ENCODE assay signal across 26 cellular contexts in genomic region chr7:98488167-98488566, GRCh38.
"Had no signal": no experiment of that assay in that cellular context is flagged by ENCODE, and none has a peak within 500 bp of the region (broad histone marks: within the 10 kb centered on the region; RNA-seq: fewer than 3 reads in every experiment).

No MANE protein-coding gene starts in this region.

- ATAC-seq: esophagus mucosa; gastrocnemius medialis; left cardiac atrium; lower lobe of right lung; naive thymus-derived CD8-positive, alpha-beta T cell; psoas muscle; right cardiac atrium; stimulated activated naive CD8-positive, alpha-beta T cell treated with anti-CD3 and anti-CD28 coated beads, Interleukin-15, amount 100 ng/mL, for 72 hours; upper lobe of right lung had no signal

- FAIRE-seq: colon had no signal

- H3K27me3 ChIP-seq: gastrocnemius medialis, ovary, suprapubic skin, upper lobe of right lung, vagina had no signal

- DNase-seq: dorsolateral prefrontal cortex; effector CD4-positive, alpha-beta T cell; foreskin fibroblast; gastrocnemius medialis; head of caudate nucleus; left cardiac atrium; left ventricle myocardium inferior; lower lobe of right lung; naive thymus-derived CD8-positive, alpha-beta T cell; occipital lobe; ovary; psoas muscle; right cardiac atrium; stimulated activated CD4-positive, alpha-beta T cell treated with anti-CD3 and anti-CD28 coated beads, Interleukin-2, amount 100 ng/mL, for 48 hours; stimulated activated CD8-positive, alpha-beta memory T cell treated with anti-CD3 and anti-CD28 coated beads, Interleukin-4, amount 100 ng/mL, for 48 hours; stimulated activated naive CD4-positive, alpha-beta T cell; stimulated activated naive CD8-positive, alpha-beta T cell treated with anti-CD3 and anti-CD28 coated beads, Interleukin-15, amount 100 ng/mL, for 72 hours; transverse colon; upper lobe of right lung had no signal

- H3K9me3 ChIP-seq: gastrocnemius medialis, left ventricle myocardium inferior, lower lobe of right lung, ovary, psoas muscle, transverse colon, upper lobe of right lung, vagina had no signal

- H3K4me3 ChIP-seq: dorsolateral prefrontal cortex, gastrocnemius medialis, left ventricle myocardium inferior, lower lobe of right lung, ovary, psoas muscle, skin epidermis, spleen, suprapubic skin, transverse colon, upper lobe of right lung, vagina had no signal

- H3K4me1 ChIP-seq: gastrocnemius medialis, left ventricle myocardium inferior, lower lobe of right lung, psoas muscle, spleen, suprapubic skin, transverse colon, upper lobe of right lung, vagina had no signal

- H3K36me3 ChIP-seq: gastrocnemius medialis, left ventricle myocardium inferior, lower lobe of right lung, ovary, spleen, suprapubic skin, transverse colon, upper lobe of right lung, vagina had no signal

- H3K27ac ChIP-seq: dorsolateral prefrontal cortex, epithelial cell of prostate, gastrocnemius medialis, left ventricle myocardium inferior, lower lobe of right lung, ovary, psoas muscle, skin epidermis, spleen, suprapubic skin, transverse colon, upper lobe of right lung, vagina had no signal
